In genomic region chr22:31075961-31076360, GRCh38 we compare ENCODE assay signal across 13 cellular contexts. TPM values are rescaled to one million over a fixed set of nuclear protein-coding genes. Genes with fewer than 3 reads are reported as not detected.
DNase-seq lines count a peak whose midpoint lies in the region; ATAC-seq and TF ChIP-seq lines count a peak whose summit lies in the region.
"Had no signal": no experiment of that assay in that cellular context is flagged by ENCODE, and none has a peak within 500 bp of the region (broad histone marks: within the 10 kb centered on the region; RNA-seq: fewer than 3 reads in every experiment).

No MANE protein-coding gene starts in this region.

- no peaks in the 10 kb centered on the region for H3K9me3 ChIP-seq in Peyer's patch
- H3K9me3 ChIP-seq in mucosa of descending colon: no peaks in the 10 kb centered on the region
- H3K9me3 ChIP-seq in thyroid gland: no peaks in the 10 kb centered on the region

- H3K27me3 ChIP-seq in Peyer's patch: no peaks in the 10 kb centered on the region
- H3K27me3 ChIP-seq in thyroid gland: no peaks in the 10 kb centered on the region

- H3K27me3 Mint-ChIP-seq in progenitor cell of endocrine pancreas: no peaks in the 10 kb centered on the region
- H3K27me3 Mint-ChIP-seq: IgD-negative memory B cell had no signal

- H3K36me3 ChIP-seq in Peyer's patch (no peaks in the 10 kb centered on the region), mucosa of descending colon (ENCODE audit: low read depth) (no peaks in the 10 kb centered on the region), thyroid gland (no peaks in the 10 kb centered on the region)

- WGBS in thyroid gland, 2 donors: 62 to 69% methylated on average over 13 to 15 of the region's 15 CpGs

- DNase-seq in Peyer's patch (peak in 2 of 3 donors; percentile 22 to 74), foreskin fibroblast (peak; percentile 88 to 92), mucosa of descending colon (peak; percentile 68 to 85 (median 72)), thyroid gland (peak; percentile 33 to 37), progenitor cell of endocrine pancreas (ENCODE audit: low spot score, unreplicated experiment) (no peak), DMS153 (lab: John Stamatoyannopoulos, UW) (no peak)
- DNase-seq in stimulated activated naive CD4-positive, alpha-beta T cell (lab: John Stamatoyannopoulos, UW): no peak
- DNase-seq: CD8-positive, alpha-beta memory T cell; NCI-H187 treated with DMSO at 0.1 percent for 48 hours; substantia nigra had no signal

- ATAC-seq in mucosa of descending colon (peak; percentile 6), HG03175 (IDR thresholded peaks at IDR 0.05; ENCODE audit: unreplicated experiment) (no peak)

- no peak overlapping the region for H3K27ac Mint-ChIP-seq in progenitor cell of endocrine pancreas
- H3K27ac Mint-ChIP-seq: CD8-positive, alpha-beta memory T cell; IgD-negative memory B cell had no signal

- peaks cover 0 to 24% (median 0%) of the 10 kb centered on the region in 4 donors for H3K4me1 ChIP-seq in Peyer's patch
- peaks cover 24% of the 10 kb centered on the region for H3K4me1 ChIP-seq in mucosa of descending colon (ENCODE audit: low read depth)
- H3K4me1 ChIP-seq in thyroid gland: peaks cover 0 to 12% of the 10 kb centered on the region in 2 donors

- no peaks in the 10 kb centered on the region for H3K9me3 Mint-ChIP-seq in progenitor cell of endocrine pancreas (ENCODE audit: low read depth)
- H3K9me3 Mint-ChIP-seq: IgD-negative memory B cell, neural crest cell had no signal

- intact Hi-C loops in mucosa of descending colon (cut with DNase I, micrococcal nuclease): no loop called here
- intact Hi-C loops in thyroid gland (cut with DNase I): no loop called here

- peak overlapping the region; percentile 42 to 74 (median 68) for H3K27ac ChIP-seq in Peyer's patch
- H3K27ac ChIP-seq in thyroid gland: peak overlapping the region; percentile 16 to 43 (median 39)

- peaks cover 14% of the 10 kb centered on the region for H3K4me1 Mint-ChIP-seq in progenitor cell of endocrine pancreas (ENCODE audit: low read depth)

- H3K4me3 ChIP-seq in Peyer's patch (no peak overlapping the region), foreskin fibroblast (ENCODE audit: low read depth in 1 of 2, low read length in 2 of 2) (no peak overlapping the region), mucosa of descending colon (no peak overlapping the region), thyroid gland (replicated peaks in 1 of 3) (no peak overlapping the region)

- TF ChIP-seq CTCF in Peyer's patch (IDR thresholded peaks at IDR 0.05) (no peak), foreskin fibroblast (IDR thresholded peaks at IDR 0.05; ENCODE audit: low read depth, low read length) (no peak), mucosa of descending colon (IDR thresholded peaks at IDR 0.05) (no peak), thyroid gland (IDR thresholded peaks at IDR 0.05) (no peak), progenitor cell of endocrine pancreas (IDR thresholded peaks at IDR 0.05; ENCODE audit: unreplicated experiment) (no peak)

- H3K4me3 Mint-ChIP-seq in progenitor cell of endocrine pancreas (ENCODE audit: low read depth): no peak overlapping the region
- H3K4me3 Mint-ChIP-seq: CD8-positive, alpha-beta memory T cell; IgD-negative memory B cell; neural crest cell had no signal

- H3K36me3 Mint-ChIP-seq in progenitor cell of endocrine pancreas (ENCODE audit: insufficient read depth): no peaks in the 10 kb centered on the region
- H3K36me3 Mint-ChIP-seq: CD8-positive, alpha-beta memory T cell; IgD-negative memory B cell had no signal

- TF ChIP-seq POLR2A in Peyer's patch (IDR thresholded peaks at IDR 0.05) (no peak), thyroid gland (IDR thresholded peaks at IDR 0.05) (no peak)

RNA-seq across cellular contexts. Expression of gene SMTN, which starts 5.2 kb away (rescaled TPM):
- 100 to 1,000 TPM in 1 of 4 donors, 10 to 100 TPM in 3; 23.1 to 124 (median 75.9) TPM for total RNA-seq in Peyer's patch
- 100 to 1,000 TPM in 2 of 3 donors, 10 to 100 TPM in 1; 63.6 to 799 (median 104) TPM for total RNA-seq in mucosa of descending colon
- 10 to 100 TPM; 46.2 to 60.3 (median 54.2) TPM for total RNA-seq in thyroid gland
- total RNA-seq in progenitor cell of endocrine pancreas: 40.8 and 48.0 TPM in 2 replicates

RNA-seq across cellular contexts. Expression of gene SELENOM, which starts 31.4 kb away (rescaled TPM):
- total RNA-seq in Peyer's patch: 10 to 100 TPM; 31.4 to 89.1 (median 43.7) TPM
- total RNA-seq in mucosa of descending colon: 100 to 1,000 TPM in 1 of 3 donors, 10 to 100 TPM in 2; 22.3 to 286 (median 83.4) TPM
- total RNA-seq in thyroid gland: 100 to 1,000 TPM; 208 to 501 (median 314) TPM
- 3.1 and 3.7 TPM in 2 replicates for total RNA-seq in progenitor cell of endocrine pancreas

RNA-seq across cellular contexts. Expression of gene INPP5J, which starts 46.8 kb away (rescaled TPM):
- total RNA-seq in Peyer's patch (100 to 1,000 TPM in 3 of 4 donors, 10 to 100 TPM in 1; 18.2 to 203 (median 156) TPM), mucosa of descending colon (10 to 100 TPM; 21.3 to 44.0 (median 24.1) TPM), thyroid gland (100 to 1,000 TPM; 180 to 665 (median 442) TPM), progenitor cell of endocrine pancreas (14.8 and 17.9 TPM in 2 replicates)

Comparison
In these comparisons a context has a peak if more than half of its experiments do, and no peak if none do; other contexts are left out.
1. DNase-seq: peak in Peyer's patch (2 of 3), foreskin fibroblast (2 of 2), mucosa of descending colon (3 of 3) and thyroid gland (2 of 2); none in progenitor cell of endocrine pancreas (single experiment), stimulated activated naive CD4-positive, alpha-beta T cell (0 of 6) and DMS153 (single experiment).